8 cellular contexts compared by ENCODE assay signal in the genomic region with DNA sequence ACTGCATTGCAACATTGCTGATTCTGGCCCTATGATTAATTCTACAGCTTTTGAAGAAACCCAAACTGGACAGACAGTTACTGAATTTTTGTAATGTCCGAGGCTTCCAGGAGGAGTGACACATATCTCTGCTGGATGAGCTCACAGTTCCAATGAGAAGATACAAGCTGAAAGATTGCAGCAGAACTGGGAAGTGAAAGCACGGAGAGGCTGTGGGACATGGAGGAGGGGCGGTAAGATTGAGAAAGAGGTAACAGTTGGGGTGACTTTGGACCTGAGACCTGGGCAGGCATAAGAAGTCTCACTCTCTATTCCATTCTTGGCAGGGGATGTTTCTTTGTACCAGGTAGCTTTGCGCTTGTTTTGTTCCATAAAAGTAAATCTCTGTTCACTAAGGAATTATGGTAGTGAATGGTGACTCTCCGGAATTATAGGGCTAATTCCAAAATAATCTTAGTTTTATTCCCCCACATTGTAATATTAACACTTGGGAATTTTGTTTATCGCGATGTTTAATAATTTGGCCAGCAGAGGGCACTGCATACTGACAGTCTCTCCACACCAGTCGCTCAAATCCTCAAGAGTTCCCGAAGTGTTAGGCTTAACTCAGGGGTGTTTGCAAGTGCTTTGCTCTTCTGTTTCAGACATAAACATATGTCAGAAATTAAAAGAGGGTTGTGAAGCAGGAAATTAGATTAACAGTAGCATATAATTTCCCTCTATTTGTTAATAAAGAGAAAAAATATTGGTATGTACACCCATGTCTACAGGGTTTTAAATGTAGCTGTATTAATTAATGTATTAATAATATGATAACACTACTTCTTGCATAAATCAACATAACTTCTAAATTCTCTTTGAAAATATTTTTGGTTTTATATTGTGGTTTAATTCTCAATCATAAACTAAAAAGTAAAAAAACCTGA.
A peak's percentile ranks its signal among the peaks of the same experiment; 100 is the strongest.
DNase-seq lines count a peak whose midpoint lies in the region; ATAC-seq and TF ChIP-seq lines count a peak whose summit lies in the region.

No MANE protein-coding gene starts in this region.

- ATAC-seq in GM19395 (IDR thresholded peaks at IDR 0.05; ENCODE audit: unreplicated experiment) = peak; percentile 66
- ATAC-seq in PC-3 = peak; percentile 65
- no peak for ATAC-seq in GM21825 (IDR thresholded peaks at IDR 0.05; ENCODE audit: unreplicated experiment)

- H3K4me2 ChIP-seq in KMS-11 (no peak overlapping the region), PC-3 (ENCODE audit: low read length) (0 out of 2 replicates have a peak overlapping the region, but pooled peaks have one; percentile 33)

- no peaks in the 10 kb centered on the region for H3K4me1 Mint-ChIP-seq in brain

- H2AFZ ChIP-seq in KMS-11 (ENCODE audit: low read depth) = peak overlapping the region; percentile 20
- peak overlapping the region; percentile 48 for H2AFZ ChIP-seq in PC-3 (ENCODE audit: low read length)

- no peaks in the 10 kb centered on the region for H4K20me1 ChIP-seq in KMS-11 (ENCODE audit: insufficient read depth)
- H4K20me1 ChIP-seq in PC-3 (ENCODE audit: low read length) = no peaks in the 10 kb centered on the region

- H3K9me3 Mint-ChIP-seq in brain = peaks cover 0 to 4% (median 0%) of the 10 kb centered on the region in 5 experiments

- intact Hi-C loops in PC-3 (cut with micrococcal nuclease) = loop anchor here (2.0 to 5.0 kb wide), 2 partner anchors 292 to 443 kb away; no protein-coding TSS in a partner anchor

- peak overlapping the region in 2 of 5 experiments; percentile 37 to 49 for H3K27ac Mint-ChIP-seq in brain

- H3K9ac ChIP-seq in KMS-11 (no peak overlapping the region), PC-3 (ENCODE audit: low read length) (no peak overlapping the region)

- BruUV-seq in PC-3 (replicated peaks; lab: Mats Ljungman, UMichigan) = no TSS peak

- H3K36me3 ChIP-seq in KMS-11 (ENCODE audit: insufficient read depth) (no peaks in the 10 kb centered on the region), PC-3 (ENCODE audit: low read depth, low read length) (no peaks in the 10 kb centered on the region)

- H3K4me3 ChIP-seq in KMS-11 (IDR thresholded peaks at IDR 0.05; ENCODE audit: insufficient read depth, low read depth, low read length) (no peak overlapping the region), PC-3 (ENCODE audit: low read length) (0 out of 2 replicates have a peak overlapping the region, but pooled peaks have one; percentile 11)

- peaks cover 14% of the 10 kb centered on the region for H3K27me3 Mint-ChIP-seq in brain

- no peaks in the 10 kb centered on the region for H3K36me3 Mint-ChIP-seq in brain

- H3K27me3 ChIP-seq in KMS-11 (ENCODE audit: insufficient read depth, low read depth) (no peaks in the 10 kb centered on the region), PC-3 (ENCODE audit: low read length) (peaks cover 24% of the 10 kb centered on the region)

- H3F3A ChIP-seq in PC-3 (ENCODE audit: low read length, unreplicated experiment) = no peaks in the 10 kb centered on the region

- H3K4me1 ChIP-seq in KMS-11 (ENCODE audit: low read depth, poor library complexity, severe bottlenecking) (no peaks in the 10 kb centered on the region), PC-3 (ENCODE audit: insufficient read depth, low read length) (no peaks in the 10 kb centered on the region)

- DNase-seq in D341Med (ENCODE audit: low spot score) (peak; percentile 71), PC-3 (peak; percentile 69), iPS-NIHi11 (ENCODE audit: low spot score) (peak; percentile 49)
- peak; percentile 11 to 32 for DNase-seq in stimulated activated CD4-positive, alpha-beta T cell treated with anti-CD3 and anti-CD28 coated beads, Interleukin-2, amount 100 ng/mL, for 48 hours

- H3K27ac ChIP-seq in KMS-11 (no peak overlapping the region), PC-3 (ENCODE audit: low read length) (no peak overlapping the region)

- no peaks in the 10 kb centered on the region for H3K9me3 ChIP-seq in PC-3 (ENCODE audit: low read length)

- H3K9me2 ChIP-seq in PC-3 (replicated peaks; ENCODE audit: low read length) = no peaks in the 10 kb centered on the region

- TF ChIP-seq CTCF in KMS-11 (conservative IDR thresholded peaks at IDR 0.05; ENCODE audit: low read depth, low read length) (peak; percentile 99), PC-3 (conservative IDR thresholded peaks at IDR 0.05; ENCODE audit: low read depth, low read length) (peak; percentile 86), brain (conservative IDR thresholded peaks at IDR 0.05) (peak; percentile 76 to 79)

- H3K79me2 ChIP-seq in KMS-11 (ENCODE audit: insufficient read depth, low read depth) = no peaks in the 10 kb centered on the region
- H3K79me2 ChIP-seq in PC-3 (ENCODE audit: low read length) = no peaks in the 10 kb centered on the region

- CTCF ChIA-PET in PC-3 (lab: Charles Lee) = interaction anchor here (0.5 kb wide), 1 partner anchor 1671 kb away, joined by 3 read pairs; no protein-coding TSS in a partner anchor

- POLR2A ChIA-PET in PC-3 (lab: Charles Lee; ENCODE audit: unreplicated experiment) = no interaction called here

- H3K4me3 Mint-ChIP-seq in brain = peak overlapping the region in 2 of 5 experiments; percentile 8 to 38
